Comparison of ENCODE assay signal across 21 cellular contexts in the genomic region with DNA sequence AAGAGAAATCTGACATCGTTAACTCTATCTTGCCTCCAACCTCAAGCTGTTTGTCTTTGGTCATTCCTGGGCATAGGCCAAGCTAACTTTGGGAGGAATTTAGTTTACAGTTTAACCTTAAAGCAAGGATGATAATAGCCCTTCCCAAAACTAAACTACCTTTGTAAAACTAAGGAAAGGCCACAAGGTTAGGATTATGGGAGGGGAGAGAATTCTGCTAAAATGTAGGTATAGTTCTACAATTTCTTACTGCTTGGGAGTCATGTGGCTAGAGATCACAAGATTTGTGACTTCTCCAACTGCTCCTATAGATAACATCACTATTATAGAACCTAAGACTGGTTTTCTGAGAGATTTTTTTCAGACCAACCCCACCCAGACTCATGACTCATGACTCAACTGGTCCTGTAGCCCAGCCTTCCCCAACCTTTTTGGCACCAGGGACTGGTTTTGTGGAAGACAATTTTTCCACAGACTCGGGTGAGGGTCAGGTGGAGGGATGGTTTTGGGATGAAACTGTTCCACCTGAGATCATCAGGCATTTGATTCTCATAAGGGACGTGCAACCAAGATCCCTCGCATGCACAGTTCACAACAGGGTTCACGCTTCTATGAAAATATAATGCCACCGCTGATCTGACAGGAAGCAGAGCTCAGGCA.
DNase-seq lines count a peak whose midpoint lies in the region; ATAC-seq, FAIRE-seq and TF ChIP-seq lines count a peak whose summit lies in the region.
"Had no signal": no experiment of that assay in that cellular context is flagged by ENCODE, and none has a peak within 500 bp of the region (broad histone marks: within the 10 kb centered on the region; RNA-seq: fewer than 3 reads in every experiment).

No MANE protein-coding gene starts in this region.

- peaks cover 0 to 3% (median 0%) of the 10 kb centered on the region in 3 donors for H3K36me3 Mint-ChIP-seq in immature natural killer cell
- H3K36me3 Mint-ChIP-seq: neural progenitor cell had no signal

- TF ChIP-seq CTCF in esophagus squamous epithelium (IDR thresholded peaks at IDR 0.05) (no peak), ovary (IDR thresholded peaks at IDR 0.05) (no peak)

- no peaks in the 10 kb centered on the region for H3K79me1 ChIP-seq in mesenchymal stem cell (replicated peaks; ENCODE audit: low read length, poor library complexity, severe bottlenecking)

- 87 to 88% methylated on average over 6 of the region's 6 CpGs for WGBS in GM23248 (ENCODE audit: low coverage in 1 of 2, low lambda C conversion rate in 2 of 2, missing lambda C conversion rate in 2 of 2), 2 experiments
- 70 to 77% methylated on average over 6 of the region's 6 CpGs for WGBS in esophagus squamous epithelium, 2 donors
- WGBS in ovary, 3 donors = 84 to 92% (median 85%) methylated on average over 6 of the region's 6 CpGs
- WGBS in mesenchymal stem cell = 93% methylated on average over 6 of the region's 6 CpGs

- intact Hi-C loops in esophagus squamous epithelium (cut with DNase I) (no loop called here), ovary (cut with DNase I) (no loop called here)

- H3K27me3 Mint-ChIP-seq in immature natural killer cell (ENCODE audit: low read depth in 3 of 3) = no peaks in the 10 kb centered on the region

- H3K9me3 Mint-ChIP-seq in immature natural killer cell = no peaks in the 10 kb centered on the region
- H3K9me3 Mint-ChIP-seq: neural progenitor cell had no signal

- no peaks in the 10 kb centered on the region for H3K9me3 ChIP-seq in GM23248 (ENCODE audit: low read depth)
- no peaks in the 10 kb centered on the region for H3K9me3 ChIP-seq in esophagus squamous epithelium
- no peaks in the 10 kb centered on the region for H3K9me3 ChIP-seq in ovary
- no peaks in the 10 kb centered on the region for H3K9me3 ChIP-seq in mesenchymal stem cell (ENCODE audit: control insufficient read depth, low read length)
- H3K9me3 ChIP-seq: ascending aorta, BLaER1, HAP-1, upper lobe of left lung had no signal

- H2AFZ ChIP-seq in GM23248 (no peak overlapping the region), mesenchymal stem cell (ENCODE audit: low read depth, low read length) (no peak overlapping the region)
- H2AFZ ChIP-seq: neural progenitor cell had no signal

- TF ChIP-seq POLR2A in esophagus squamous epithelium (IDR thresholded peaks at IDR 0.05) (no peak), ovary (IDR thresholded peaks at IDR 0.05) (no peak)

- in situ Hi-C loops in GM23248 (cut with MboI) = no loop called here

- no peak overlapping the region for H4K8ac ChIP-seq in mesenchymal stem cell (ENCODE audit: low read length)

- no peak overlapping the region for H2BK120ac ChIP-seq in mesenchymal stem cell (ENCODE audit: low read depth, low read length)

- H3K18ac ChIP-seq in mesenchymal stem cell (ENCODE audit: low read depth in 1 of 2, low read length in 2 of 2) = peak overlapping the region in 1 of 2 experiments; percentile 1

- H3K9me2 ChIP-seq in GM23248 (ENCODE audit: insufficient read depth) = no peaks in the 10 kb centered on the region

- no peak for TF ChIP-seq EP300 in ovary (IDR thresholded peaks at IDR 0.05)

- H3K4me1 ChIP-seq in GM23248 (ENCODE audit: insufficient read depth) (no peaks in the 10 kb centered on the region), esophagus squamous epithelium (peaks cover 0 to 42% (median 3%) of the 10 kb centered on the region in 3 donors), ovary (ENCODE audit: insufficient read depth) (no peaks in the 10 kb centered on the region), mesenchymal stem cell (ENCODE audit: control insufficient read depth, insufficient read depth, low read depth, low read length) (no peaks in the 10 kb centered on the region)
- H3K4me1 ChIP-seq: ascending aorta, neural progenitor cell had no signal

- no peaks in the 10 kb centered on the region for H3K4me1 Mint-ChIP-seq in immature natural killer cell
- H3K4me1 Mint-ChIP-seq: neural progenitor cell had no signal

- no peaks in the 10 kb centered on the region for H3K79me2 ChIP-seq in GM23248 (ENCODE audit: insufficient read depth)

- no peak overlapping the region for H3K4ac ChIP-seq in mesenchymal stem cell (ENCODE audit: low read depth in 1 of 2, low read length in 2 of 2)

- H3K14ac ChIP-seq in mesenchymal stem cell (ENCODE audit: low read length in 2 of 2) = no peak overlapping the region

- peak; percentile 48 for FAIRE-seq in RCC 7860 (lab: Jason Lieb, UNC)
- FAIRE-seq: TTC549 had no signal

- DNase-seq in GM23248 (peak; percentile 28), RCC 7860 (ENCODE audit: low spot score) (no peak), esophagus squamous epithelium (lab: John Stamatoyannopoulos, UW) (no peak), stromal cell of bone marrow (ENCODE audit: low read depth) (peak; percentile 16), immature natural killer cell (no peak), ovary (no peak), mesenchymal stem cell (no peak)
- DNase-seq: activated gamma-delta T cell treated with Interleukin-2 at 50 U/mL for 16 hours; DMS79 treated with DMSO at 0.1 percent for 48 hours; dorsolateral prefrontal cortex; KBM-7; NCI-H1436 treated with DMSO at 0.1 percent for 48 hours; stimulated activated CD4-positive, alpha-beta T cell treated with anti-CD3 and anti-CD28 coated beads, Interleukin-4, amount 100 ng/mL, for 4 hours had no signal

- H3K27me3 ChIP-seq in GM23248 (replicated peaks; ENCODE audit: insufficient read depth) (no peaks in the 10 kb centered on the region), esophagus squamous epithelium (no peaks in the 10 kb centered on the region), ovary (no peaks in the 10 kb centered on the region), mesenchymal stem cell (ENCODE audit: control insufficient read depth in 1 of 2, insufficient read depth in 1 of 2, low read length in 2 of 2) (no peaks in the 10 kb centered on the region)
- H3K27me3 ChIP-seq: ascending aorta, BLaER1, dorsolateral prefrontal cortex, neural progenitor cell, upper lobe of left lung had no signal

- H2BK5ac ChIP-seq in mesenchymal stem cell (ENCODE audit: low read depth, low read length, poor library complexity, severe bottlenecking) = no peak overlapping the region

- no peak overlapping the region for H2AK5ac ChIP-seq in mesenchymal stem cell (ENCODE audit: low read length, severe bottlenecking)

- no peaks in the 10 kb centered on the region for H3K36me3 ChIP-seq in GM23248 (ENCODE audit: low read depth)
- H3K36me3 ChIP-seq in esophagus squamous epithelium = no peaks in the 10 kb centered on the region
- no peaks in the 10 kb centered on the region for H3K36me3 ChIP-seq in ovary
- no peaks in the 10 kb centered on the region for H3K36me3 ChIP-seq in mesenchymal stem cell (ENCODE audit: control insufficient read depth in 1 of 2, insufficient read depth in 2 of 2, low read depth in 1 of 2, low read length in 2 of 2)
- H3K36me3 ChIP-seq: ascending aorta, BLaER1, HAP-1, neural progenitor cell, upper lobe of left lung had no signal

- no peaks in the 10 kb centered on the region for H4K20me1 ChIP-seq in GM23248 (ENCODE audit: insufficient read depth)
- H4K20me1 ChIP-seq: BLaER1 had no signal

- H3K23ac ChIP-seq in mesenchymal stem cell (ENCODE audit: low read length in 2 of 2) = no peak overlapping the region

- H3K4me3 ChIP-seq in GM23248 (no peak overlapping the region), esophagus squamous epithelium (no peak overlapping the region), ovary (no peak overlapping the region), mesenchymal stem cell (ENCODE audit: insufficient read depth in 1 of 2, low read depth in 1 of 2, low read length in 2 of 2) (no peak overlapping the region)
- H3K4me3 ChIP-seq: ascending aorta, BLaER1, dorsolateral prefrontal cortex, HAP-1, lung, neural progenitor cell, upper lobe of left lung had no signal

- H4K91ac ChIP-seq in mesenchymal stem cell (ENCODE audit: low read length) = no peak overlapping the region

- H3K9ac ChIP-seq in GM23248 (no peak overlapping the region), mesenchymal stem cell (ENCODE audit: low read length) (no peak overlapping the region)
- H3K9ac ChIP-seq: BLaER1, neural progenitor cell had no signal

- H2BK12ac ChIP-seq in mesenchymal stem cell (ENCODE audit: low read length in 2 of 2) = no peak overlapping the region

- H3K27ac ChIP-seq in GM23248 = no peak overlapping the region
- peak overlapping the region; percentile 21 to 81 (median 70) for H3K27ac ChIP-seq in esophagus squamous epithelium
- no peak overlapping the region for H3K27ac ChIP-seq in ovary
- H3K27ac ChIP-seq in mesenchymal stem cell (ENCODE audit: low read length, poor library complexity, severe bottlenecking) = no peak overlapping the region
- H3K27ac ChIP-seq: ascending aorta, BLaER1, dorsolateral prefrontal cortex, neural progenitor cell, upper lobe of left lung had no signal

- H2BK15ac ChIP-seq in mesenchymal stem cell (ENCODE audit: low read depth, poor library complexity, severe bottlenecking) = no peak overlapping the region

- H3K4me3 Mint-ChIP-seq in immature natural killer cell = no peak overlapping the region
- H3K4me3 Mint-ChIP-seq: neural progenitor cell had no signal

- H3K4me2 ChIP-seq in GM23248 (ENCODE audit: unreplicated experiment) = no peak overlapping the region
- no peak overlapping the region for H3K4me2 ChIP-seq in mesenchymal stem cell (ENCODE audit: low read length, poor library complexity, severe bottlenecking)
- H3K4me2 ChIP-seq: BLaER1, neural progenitor cell had no signal

- no peak for ATAC-seq in GM21576 (IDR thresholded peaks at IDR 0.05; ENCODE audit: unreplicated experiment)

- H3K27ac Mint-ChIP-seq in immature natural killer cell = no peak overlapping the region
- H3K27ac Mint-ChIP-seq: neural progenitor cell had no signal

- no peaks in the 10 kb centered on the region for H3F3A ChIP-seq in GM23248 (ENCODE audit: insufficient read depth)

Comparison
In these comparisons a context has a peak if more than half of its experiments do, and no peak if none do; other contexts are left out.
1. DNase-seq: peak in GM23248 (single experiment) and stromal cell of bone marrow (single experiment); none in RCC 7860 (single experiment), esophagus squamous epithelium (single experiment), immature natural killer cell (0 of 3), ovary (0 of 5) and mesenchymal stem cell (single experiment).
2. H3K27ac ChIP-seq: peak in esophagus squamous epithelium (4 of 4); none in GM23248 (single experiment), ovary (0 of 2) and mesenchymal stem cell (single experiment).